8 cellular contexts compared by ENCODE assay signal in genomic region chr22:19290400-19291217, GRCh38. TPM values are rescaled to one million over a fixed set of nuclear protein-coding genes. Genes with fewer than 3 reads are reported as not detected.
DNase-seq lines count a peak whose midpoint lies in the region; ATAC-seq and TF ChIP-seq lines count a peak whose summit lies in the region.

No MANE protein-coding gene starts in this region.

- peak overlapping the region; percentile 74 for H2AFZ ChIP-seq in parathyroid adenoma

- H3K27me3 Mint-ChIP-seq in T-helper 17 cell, result peaks cover 33% of the 10 kb centered on the region

- H3K4me3 Mint-ChIP-seq in T-helper 17 cell, result peak overlapping the region; percentile 87

- peaks cover 16% of the 10 kb centered on the region for H3K4me1 Mint-ChIP-seq in T-helper 17 cell

- H3K27me3 ChIP-seq in parathyroid adenoma (ENCODE audit: control insufficient read depth, insufficient read depth, low read length), result no peaks in the 10 kb centered on the region

- H3K4me3 ChIP-seq in fibroblast of the aortic adventitia (ENCODE audit: low read depth, low read length) (peak overlapping the region; percentile 79), parathyroid adenoma (ENCODE audit: low read depth, low read length) (peak overlapping the region; percentile 57)

- peak overlapping the region; percentile 83 for H3K4me2 ChIP-seq in parathyroid adenoma (ENCODE audit: low read length)

- H3K9me3 ChIP-seq in T-helper 17 cell (ENCODE audit: control insufficient read depth, low read length, poor library complexity, severe bottlenecking) (no peaks in the 10 kb centered on the region), parathyroid adenoma (ENCODE audit: control insufficient read depth, low read length) (no peaks in the 10 kb centered on the region)

- no peaks in the 10 kb centered on the region for H3K79me2 ChIP-seq in parathyroid adenoma

- no peaks in the 10 kb centered on the region for H3K4me1 ChIP-seq in parathyroid adenoma

- peak; percentile 7 for DNase-seq in activated CD4-positive, alpha-beta T cell treated with anti-CD3 and anti-CD28 coated beads for 48 hours
- DNase-seq in activated CD4-positive, alpha-beta T cell treated with anti-CD3 and anti-CD28 coated beads for 1 hour, result no peak
- DNase-seq in T-helper 17 cell (no peak), fibroblast of the aortic adventitia (ENCODE audit: low read depth) (peak; percentile 17), ureter (ENCODE audit: low spot score) (no peak), cerebellum (ENCODE audit: low spot score) (no peak)

- no peaks in the 10 kb centered on the region for H3K36me3 ChIP-seq in parathyroid adenoma (ENCODE audit: control insufficient read depth, insufficient read depth, low read length)

- peak; percentile 12 for ATAC-seq in T-helper 17 cell
- ATAC-seq in activated CD4-positive, CD25-positive, alpha-beta regulatory T cell treated with anti-CD3 and anti-CD28 coated beads, Interleukin-2, amount 50 U/mL, for 24 hours, result no peak

- TF ChIP-seq CTCF in fibroblast of the aortic adventitia (IDR thresholded peaks at IDR 0.05; ENCODE audit: insufficient read depth, low read length), result no peak
- TF ChIP-seq CTCF in parathyroid adenoma (IDR thresholded peaks at IDR 0.05), result no peak

- no peak overlapping the region for H3K27ac ChIP-seq in parathyroid adenoma

- no peak overlapping the region for H3K27ac Mint-ChIP-seq in T-helper 17 cell

- H3K36me3 Mint-ChIP-seq in T-helper 17 cell (ENCODE audit: low read depth), result peaks cover 7% of the 10 kb centered on the region

- H3K9ac ChIP-seq in parathyroid adenoma, result no peak overlapping the region

RNA-seq across cellular contexts. Expression of gene CLTCL1, which starts 0.9 kb away (rescaled TPM):
- 1 to 10 TPM in 1 of 2 donors, under 1 TPM in 1; 0.16 to 1.0 TPM for total RNA-seq in T-helper 17 cell
- total RNA-seq in fibroblast of the aortic adventitia (ENCODE audit: low replicate concordance), result 4.6 and 7.1 TPM in 2 replicates
- total RNA-seq in ureter, result 5.8 TPM
- total RNA-seq in cerebellum, result 14.1 TPM

Comparison
In these comparisons a context has a peak if more than half of its experiments do, and no peak if none do; other contexts are left out.
1. DNase-seq: peak in activated CD4-positive, alpha-beta T cell treated with anti-CD3 and anti-CD28 coated beads for 48 hours (single experiment) and fibroblast of the aortic adventitia (single experiment); none in activated CD4-positive, alpha-beta T cell treated with anti-CD3 and anti-CD28 coated beads for 1 hour (single experiment), T-helper 17 cell (0 of 3), ureter (single experiment) and cerebellum (single experiment).